Comparison of ENCODE assay signal across 8 cellular contexts in the genomic region with DNA sequence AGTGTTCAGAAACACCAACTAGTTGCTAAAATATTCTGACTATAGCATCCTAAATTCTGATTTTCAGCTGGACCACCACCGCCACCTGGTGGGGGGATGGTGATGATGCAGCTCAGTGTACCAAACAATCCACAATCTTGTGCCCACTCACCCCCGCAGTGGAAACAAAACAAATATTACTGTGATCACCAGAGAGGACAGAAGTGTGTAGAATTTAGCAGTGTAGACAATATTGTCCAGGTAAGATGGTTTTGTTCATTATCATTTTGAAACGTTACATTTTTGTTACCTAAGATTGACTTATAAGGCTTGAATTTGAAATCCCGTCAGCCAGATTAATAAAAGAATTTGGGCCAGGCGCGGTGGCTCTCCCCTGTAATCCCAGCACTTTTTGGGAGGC. TPM values are rescaled to one million over a fixed set of nuclear protein-coding genes. Genes with fewer than 3 reads are reported as not detected.
DNase-seq lines count a peak whose midpoint lies in the region; ATAC-seq and TF ChIP-seq lines count a peak whose summit lies in the region.

No MANE protein-coding gene starts in this region.

- ATAC-seq in HG03159 (IDR thresholded peaks at IDR 0.05; ENCODE audit: unreplicated experiment) (peak; percentile 52), HG02588 (IDR thresholded peaks at IDR 0.05; ENCODE audit: unreplicated experiment) (no peak)

- H3K4me1 ChIP-seq in ovary (ENCODE audit: insufficient read depth) (no peaks in the 10 kb centered on the region), transverse colon (no peaks in the 10 kb centered on the region)

- H3K27ac ChIP-seq in ovary (no peak overlapping the region), transverse colon (no peak overlapping the region)

- H3K9me3 ChIP-seq in ovary: no peaks in the 10 kb centered on the region
- no peaks in the 10 kb centered on the region for H3K9me3 ChIP-seq in transverse colon

- H3K36me3 ChIP-seq in ovary: no peaks in the 10 kb centered on the region
- peaks cover 0 to 9% (median 0%) of the 10 kb centered on the region in 4 donors for H3K36me3 ChIP-seq in transverse colon

- DNase-seq in GM12865 (ENCODE audit: low read depth) (peak; percentile 56), RPMI7951 (ENCODE audit: low read depth) (peak; percentile 41), fibroblast of villous mesenchyme (ENCODE audit: low read depth) (peak; percentile 52), ovary (peak; percentile 32 to 82 (median 72)), transverse colon (peak; percentile 56)
- DNase-seq in activated T-helper 2 cell treated with anti-CD3 and anti-CD28 coated beads, Interferon-gamma antibody, Interleukin-2, Interleukin-4, amounts not matched to agents 10 μg/mL and 5 μg/mL and 100 μg/mL, durations not matched to agents 14 hours and 24 hours and 36 hours (ENCODE audit: low spot score): peak; percentile 46

- in situ Hi-C loops in transverse colon (cut with MboI; ENCODE audit: low pct_ligation_motif_present in 1 of 4, low pct_unique_long_range_greater_than_20kb in 1 of 4, low sequenced_read_pairs in 3 of 4): loop anchor here (10.0 to 25.0 kb wide), 3 partner anchors 698 to 723 kb away; no protein-coding TSS in a partner anchor

- TF ChIP-seq EP300 in ovary (IDR thresholded peaks at IDR 0.05) (no peak), transverse colon (IDR thresholded peaks at IDR 0.05; ENCODE audit: low read depth) (no peak)

- H3K27me3 ChIP-seq in ovary (no peaks in the 10 kb centered on the region), transverse colon (no peaks in the 10 kb centered on the region)

- no peaks in the 10 kb centered on the region for H3K27me3 Mint-ChIP-seq in activated T-helper 2 cell treated with anti-CD3 and anti-CD28 coated beads, Interferon-gamma antibody, Interleukin-2, Interleukin-4, amounts not matched to agents 10 μg/mL and 5 μg/mL and 100 μg/mL, durations not matched to agents 14 hours and 24 hours and 36 hours (ENCODE audit: low read depth)

- TF ChIP-seq POLR2A in ovary (IDR thresholded peaks at IDR 0.05) (no peak), transverse colon (IDR thresholded peaks at IDR 0.05) (no peak)

- H3K9me3 Mint-ChIP-seq in activated T-helper 2 cell treated with anti-CD3 and anti-CD28 coated beads, Interferon-gamma antibody, Interleukin-2, Interleukin-4, amounts not matched to agents 10 μg/mL and 5 μg/mL and 100 μg/mL, durations not matched to agents 14 hours and 24 hours and 36 hours: no peaks in the 10 kb centered on the region

- peak; percentile 86 for TF ChIP-seq CTCF in GM12865 (IDR thresholded peaks at IDR 0.05; ENCODE audit: insufficient read depth, low read depth, low read length, missing control alignments)
- peak; percentile 95 for TF ChIP-seq CTCF in fibroblast of villous mesenchyme (IDR thresholded peaks at IDR 0.05; ENCODE audit: insufficient read depth, low read depth, low read length)
- TF ChIP-seq CTCF in ovary (IDR thresholded peaks at IDR 0.05): peak; percentile 78 to 86 (median 81)
- TF ChIP-seq CTCF in transverse colon (IDR thresholded peaks at IDR 0.05): peak; percentile 88 to 96 (median 95)

- H3K4me3 Mint-ChIP-seq in activated T-helper 2 cell treated with anti-CD3 and anti-CD28 coated beads, Interferon-gamma antibody, Interleukin-2, Interleukin-4, amounts not matched to agents 10 μg/mL and 5 μg/mL and 100 μg/mL, durations not matched to agents 14 hours and 24 hours and 36 hours (ENCODE audit: low read depth): no peak overlapping the region

- H3K4me1 Mint-ChIP-seq in activated T-helper 2 cell treated with anti-CD3 and anti-CD28 coated beads, Interferon-gamma antibody, Interleukin-2, Interleukin-4, amounts not matched to agents 10 μg/mL and 5 μg/mL and 100 μg/mL, durations not matched to agents 14 hours and 24 hours and 36 hours (ENCODE audit: low read depth): peaks cover 3% of the 10 kb centered on the region

- intact Hi-C loops in activated T-helper 2 cell treated with anti-CD3 and anti-CD28 coated beads, Interferon-gamma antibody, Interleukin-2, Interleukin-4, amounts not matched to agents 10 μg/mL and 5 μg/mL and 100 μg/mL, durations not matched to agents 14 hours and 24 hours and 36 hours (cut with micrococcal nuclease): loop anchor here (1.0 to 10.0 kb wide), 3 partner anchors 175 to 706 kb away; a partner anchor contains a TSS
- intact Hi-C loops in ovary (cut with DNase I) (loop anchor here (5.0 to 10.0 kb wide), 3 partner anchors 705 to 715 kb away; no protein-coding TSS in a partner anchor), transverse colon (cut with DNase I; ENCODE audit: low total_unique reads) (no loop called here)

- H3K4me3 ChIP-seq in GM12865 (ENCODE audit: low read depth, low read length): no peak overlapping the region
- no peak overlapping the region for H3K4me3 ChIP-seq in fibroblast of villous mesenchyme (ENCODE audit: low read depth, low read length)
- H3K4me3 ChIP-seq in ovary: no peak overlapping the region
- H3K4me3 ChIP-seq in transverse colon: no peak overlapping the region

- WGBS in ovary, 3 donors: 50 to 58% (median 54%) methylated on average over 6 of the region's 6 CpGs
- WGBS in transverse colon (ENCODE audit: low coverage in 1 of 2), 2 donors: 54 to 60% methylated on average over 3 to 6 of the region's 6 CpGs

- peaks cover 11% of the 10 kb centered on the region for H3K36me3 Mint-ChIP-seq in activated T-helper 2 cell treated with anti-CD3 and anti-CD28 coated beads, Interferon-gamma antibody, Interleukin-2, Interleukin-4, amounts not matched to agents 10 μg/mL and 5 μg/mL and 100 μg/mL, durations not matched to agents 14 hours and 24 hours and 36 hours (ENCODE audit: low read depth)

- no peak overlapping the region for H3K27ac Mint-ChIP-seq in activated T-helper 2 cell treated with anti-CD3 and anti-CD28 coated beads, Interferon-gamma antibody, Interleukin-2, Interleukin-4, amounts not matched to agents 10 μg/mL and 5 μg/mL and 100 μg/mL, durations not matched to agents 14 hours and 24 hours and 36 hours

RNA-seq across cellular contexts. Expression of a gene that starts 31.7 kb away (rescaled TPM):
- 44.1 and 60.9 TPM in 2 replicates for total RNA-seq in RPMI7951 (2014; rRNA removed; shearing (Covaris generic))
- 118 and 138 TPM in 2 replicates for total RNA-seq in activated T-helper 2 cell treated with anti-CD3 and anti-CD28 coated beads, Interferon-gamma antibody, Interleukin-2, Interleukin-4, amounts not matched to agents 10 μg/mL and 5 μg/mL and 100 μg/mL, durations not matched to agents 14 hours and 24 hours and 36 hours
- total RNA-seq in fibroblast of villous mesenchyme: 66.7 and 96.3 TPM in 2 replicates
- 100 to 1,000 TPM in 1 of 7 donors, 10 to 100 TPM in 6; 56.8 to 101 (median 87.5) TPM for total RNA-seq in ovary
- polyA plus RNA-seq in ovary: 10 to 100 TPM; 46.6 to 82.0 TPM
- 100 to 1,000 TPM in 1 of 4 donors, 10 to 100 TPM in 3; 54.2 to 101 (median 61.3) TPM for total RNA-seq in transverse colon
